6 cellular contexts compared by ENCODE assay signal in the genomic region with DNA sequence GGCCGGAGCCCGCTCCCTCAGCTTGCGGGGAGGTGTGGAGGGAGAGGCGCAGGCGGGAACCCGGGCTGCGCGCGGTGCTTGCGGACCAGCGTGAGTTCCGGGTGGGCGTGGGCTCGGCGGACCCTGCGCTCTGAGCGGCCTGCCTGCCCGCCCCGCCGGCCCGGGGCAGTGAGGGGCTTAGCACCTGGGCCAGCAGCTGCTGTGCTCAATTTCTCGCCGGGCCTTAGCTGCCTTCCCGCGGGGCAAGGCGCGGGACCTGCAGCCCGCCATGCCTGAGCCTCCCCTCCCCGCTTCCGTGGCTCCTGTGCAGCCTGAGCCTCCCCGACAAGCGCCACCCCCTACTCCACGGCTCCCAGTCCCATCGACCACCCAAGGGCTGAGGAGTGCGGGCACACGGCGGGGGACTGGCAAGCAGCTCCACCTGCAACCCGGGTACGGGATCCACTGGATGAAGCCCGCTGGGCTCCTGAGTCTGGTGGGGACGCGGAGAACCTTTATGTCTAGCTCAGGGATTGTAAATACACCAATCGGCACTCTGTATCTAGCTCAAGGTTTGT. TPM values are rescaled to one million over a fixed set of nuclear protein-coding genes. Genes with fewer than 3 reads are reported as not detected.
DNase-seq lines count a peak whose midpoint lies in the region; ATAC-seq, FAIRE-seq and TF ChIP-seq lines count a peak whose summit lies in the region.
"Not testable (repeated sequence)": the region's sequence is repeated elsewhere in the genome, so short reads cannot be mapped to it uniquely, and the experiment has no call there.

No MANE protein-coding gene starts in this region.

- not testable (repeated sequence) for H3K27me3 Mint-ChIP-seq in CD4-positive, alpha-beta T cell; activated naive CD4-positive, alpha-beta T cell treated with anti-CD3 and anti-CD28 coated beads, Interleukin-2, amount 10 ng/mL, durations not matched to agents 7 days and 5 days

- H3K9ac ChIP-seq in K562 (ENCODE audit: insufficient read depth in 1 of 2, low read depth in 2 of 2, low read length in 2 of 2); kidney (ENCODE audit: low read length in 2 of 2): not testable (repeated sequence)

- TF ChIP-seq CTCF in CD4-positive, alpha-beta T cell (IDR thresholded peaks at IDR 0.05); K562 (IDR thresholded peaks at IDR 0.05 in 2 of 3, conservative IDR thresholded peaks at IDR 0.05 in 1 of 3; ENCODE audit: insufficient read depth in 2 of 3, low read depth in 1 of 3, low read length in 3 of 3); kidney (IDR thresholded peaks at IDR 0.05; ENCODE audit: borderline replicate concordance, extremely low read depth, insufficient read depth); testis (IDR thresholded peaks at IDR 0.05): not testable (repeated sequence)

- H3K36me3 Mint-ChIP-seq in CD4-positive, alpha-beta T cell (ENCODE audit: low read depth); activated naive CD4-positive, alpha-beta T cell treated with anti-CD3 and anti-CD28 coated beads, Interleukin-2, amount 10 ng/mL, durations not matched to agents 7 days and 5 days: not testable (repeated sequence)

- H2AFZ ChIP-seq in K562 (ENCODE audit: low read depth, low read length), result not testable (repeated sequence)

- H3K79me2 ChIP-seq in K562 (ENCODE audit: control insufficient read depth, insufficient read depth, low read length), result not testable (repeated sequence)

- intact Hi-C loops in CD4-positive, alpha-beta T cell (cut with DNase I, micrococcal nuclease); K562 (cut with micrococcal nuclease); kidney (cut with DNase I); posterior vena cava (cut with DNase I); testis (cut with DNase I; ENCODE audit: low total_unique reads): not testable (repeated sequence)

- not testable (repeated sequence) for H3K9me3 Mint-ChIP-seq in CD4-positive, alpha-beta T cell; activated naive CD4-positive, alpha-beta T cell treated with anti-CD3 and anti-CD28 coated beads, Interleukin-2, amount 10 ng/mL, durations not matched to agents 7 days and 5 days

- not testable (repeated sequence) for DNase-seq in CD4-positive, alpha-beta T cell; activated naive CD4-positive, alpha-beta T cell treated with anti-CD3 and anti-CD28 coated beads, Interleukin-2, amount 10 ng/mL, durations not matched to agents 7 days and 5 days; K562 (ENCODE audit: extremely low read depth in 1 of 4, low spot score in 3 of 4)
- DNase-seq in kidney (peak; percentile 78), posterior vena cava (ENCODE audit: low spot score) (peak; percentile 81), testis (peak; percentile 36)

- not testable (repeated sequence) for H3K9me3 ChIP-seq in CD4-positive, alpha-beta T cell (ENCODE audit: control insufficient read depth, low read length); K562 (replicated peaks; ENCODE audit: control insufficient read depth, insufficient read depth, low read depth, low read length); kidney (ENCODE audit: control insufficient read depth in 1 of 2, low read length in 2 of 2); testis

- not testable (repeated sequence) for TF ChIP-seq EP300 in K562 (IDR thresholded peaks at IDR 0.05; ENCODE audit: low read length)

- not testable (repeated sequence) for TF ChIP-seq POLR2A in K562 (conservative IDR thresholded peaks at IDR 0.05); testis (IDR thresholded peaks at IDR 0.05)

- WGBS in K562 (ENCODE audit: insufficient coverage, low coverage, missing lambda C conversion rate), result 96% methylated on average over 24 of the region's 43 CpGs
- 68% methylated on average over 40 of the region's 43 CpGs; no CpG with 5 or more reads in 1 of the 2 donors for WGBS in testis, 2 donors

- not testable (repeated sequence) for H3K4me3 Mint-ChIP-seq in CD4-positive, alpha-beta T cell; activated naive CD4-positive, alpha-beta T cell treated with anti-CD3 and anti-CD28 coated beads, Interleukin-2, amount 10 ng/mL, durations not matched to agents 7 days and 5 days

- H3K27me3 ChIP-seq in CD4-positive, alpha-beta T cell (ENCODE audit: control insufficient read depth, insufficient read depth, low read length); K562 (ENCODE audit: control insufficient read depth in 2 of 2, insufficient read depth in 2 of 2, low read length in 2 of 2); testis: not testable (repeated sequence)

- not testable (repeated sequence) for H4K20me1 ChIP-seq in K562 (replicated peaks; ENCODE audit: control insufficient read depth, insufficient read depth, low read length)

- peaks cover 0 to 19% of the 10 kb centered on the region in 2 experiments; a peak in 3 of 5 replicates for H3K4me1 ChIP-seq in K562 (replicated peaks in 1 of 2; ENCODE audit: control insufficient read depth in 2 of 2, insufficient read depth in 2 of 2, low read length in 2 of 2)
- H3K4me1 ChIP-seq in kidney (ENCODE audit: control insufficient read depth in 1 of 2, insufficient read depth in 1 of 2, low read depth in 1 of 2, low read length in 2 of 2); testis: not testable (repeated sequence)

- not testable (repeated sequence) for FAIRE-seq in K562 (lab: Jason Lieb, UNC); kidney (lab: Jason Lieb, UNC)

- not testable (repeated sequence) for H3K4me2 ChIP-seq in K562 (ENCODE audit: insufficient read depth, low read length)

- BruUV-seq in K562 (replicated peaks; lab: Mats Ljungman, UMichigan), result not testable (repeated sequence)

- H3K27ac Mint-ChIP-seq in CD4-positive, alpha-beta T cell, result peak overlapping the region; percentile 72
- H3K27ac Mint-ChIP-seq in activated naive CD4-positive, alpha-beta T cell treated with anti-CD3 and anti-CD28 coated beads, Interleukin-2, amount 10 ng/mL, durations not matched to agents 7 days and 5 days, result peak overlapping the region; percentile 28

- peaks cover 20% of the 10 kb centered on the region for H3K4me1 Mint-ChIP-seq in CD4-positive, alpha-beta T cell (ENCODE audit: low read depth)
- H3K4me1 Mint-ChIP-seq in activated naive CD4-positive, alpha-beta T cell treated with anti-CD3 and anti-CD28 coated beads, Interleukin-2, amount 10 ng/mL, durations not matched to agents 7 days and 5 days, result peaks cover 13% of the 10 kb centered on the region

- not testable (repeated sequence) for H3K27ac ChIP-seq in CD4-positive, alpha-beta T cell (ENCODE audit: low read depth, low read length); K562 (ENCODE audit: extremely low read depth, low read depth, low read length); kidney (ENCODE audit: low read depth in 2 of 2, low read length in 2 of 2); testis

- CTCF ChIA-PET in CD4-positive, alpha-beta T cell (lab: Charles Lee), result interaction anchor here (1.1 kb wide), 1 partner anchor 25 kb away, joined by 3 read pairs; the partner anchor contains the start of gene USP16
- CTCF ChIA-PET in activated naive CD4-positive, alpha-beta T cell treated with anti-CD3 and anti-CD28 coated beads, Interleukin-2, amount 10 ng/mL, durations not matched to agents 7 days and 5 days (lab: Charles Lee); K562 (lab: Yijun Ruan, JAX; ENCODE audit: low intra/inter-chr PET ratio): not testable (repeated sequence)

- not testable (repeated sequence) for TF ChIP-seq RAD21 in K562 (CRISPR knock-in tag; conservative IDR thresholded peaks at IDR 0.05 in 1 of 2, IDR thresholded peaks at IDR 0.05 in 1 of 2)

- H3K9me1 ChIP-seq in K562 (ENCODE audit: control insufficient read depth, insufficient read depth, low read length), result not testable (repeated sequence)

- not testable (repeated sequence) for H3K36me3 ChIP-seq in K562 (ENCODE audit: control insufficient read depth, insufficient read depth, low read length); kidney (ENCODE audit: control insufficient read depth in 1 of 2, insufficient read depth in 2 of 2, low read length in 2 of 2); testis (ENCODE audit: low read depth, missing control alignments)

- not testable (repeated sequence) for ATAC-seq in CD4-positive, alpha-beta T cell (ENCODE audit: poor library complexity); K562

- in situ Hi-C loops in K562 (cut with MboI), result not testable (repeated sequence)

- H3K4me3 ChIP-seq in K562; kidney (ENCODE audit: low read length in 2 of 2): not testable (repeated sequence)
- peak overlapping the region; percentile 31 to 40 for H3K4me3 ChIP-seq in testis

- POLR2A ChIA-PET in CD4-positive, alpha-beta T cell (lab: Charles Lee), result interaction anchor here (7.9 kb wide), 1 partner anchor 23 kb away, joined by 479 read pairs; the partner anchor contains the start of genes RWDD2B and USP16
- POLR2A ChIA-PET in K562 (lab: Yijun Ruan, JAX), result interaction anchor here (0.6 to 1.8 kb wide), 3 partner anchors 21 to 493 kb away, joined by 3 to 9 read pairs (median 5); partner anchors contain the start of gene USP16

RNA-seq across cellular contexts. Expression of gene LTN1, which starts 7.5 kb away (rescaled TPM):
- 10 to 100 TPM; 23.6 to 24.3 TPM for total RNA-seq in CD4-positive, alpha-beta T cell
- total RNA-seq in K562 (2011; cell fraction: chromatin; rRNA removed; ENCODE audit: low replicate concordance), result 58.0 and 146 TPM in 2 replicates
- total RNA-seq in K562 (2011; cell fraction: nucleolus; rRNA removed), result 29.2 and 30.5 TPM in 2 replicates
- 45.7 and 48.4 TPM in 2 replicates for total RNA-seq in K562 (2011; cell fraction: nucleoplasm; rRNA removed)
- total RNA-seq in K562 (2014; rRNA removed) (19.1 and 19.8 TPM in 2 replicates), K562 (2014; rRNA removed; fragmentation: Illumina TruSeq; extraction: Trizol) (49.6 and 60.7 TPM in 2 replicates), K562 (2015; rRNA removed; fragmentation: Illumina TruSeq; extraction: Trizol) (39.0 and 40.7 TPM in 2 replicates), K562 (2021) (32.8 and 37.1 TPM in 2 replicates), kidney (25.0 TPM), posterior vena cava (10 to 100 TPM; 22.2 to 26.4 TPM), testis (10 to 100 TPM; 34.1 to 47.2 TPM)
- polyA plus RNA-seq in K562 (2011; rRNA removed) (21.8 and 28.7 TPM in 2 replicates), K562 (2014; fragmentation: Illumina TruSeq; extraction: Trizol) (23.0 and 29.1 TPM in 2 replicates), K562 (2014; fragmentation: Nextera tagmentation; extraction: Ambion mirVana) (10 to 100 TPM; 16.6 to 21.8 TPM), K562 (2014; rRNA removed) (14.6 and 15.7 TPM in 2 replicates), kidney (ENCODE audit: insufficient read depth, low read depth, low replicate concordance) (3.6 TPM), testis (ENCODE audit: insufficient read depth, low read depth, low replicate concordance) (22.1 TPM)
- polyA plus RNA-seq in K562 (2011; cell fraction: cytosol; rRNA removed), result 4.6 and 9.6 TPM in 2 replicates
- polyA plus RNA-seq in K562 (2011; cell fraction: nucleus; rRNA removed), result 23.9 and 25.3 TPM in 2 replicates
- polyA plus RNA-seq in K562 (2012), result 15.2 and 15.3 TPM in 2 replicates
- polyA minus RNA-seq in K562 (2011; rRNA and poly(A)+ RNA removed), result 93.4 and 105 TPM in 2 replicates
- polyA minus RNA-seq in K562 (2011; cell fraction: cytosol; rRNA and poly(A)+ RNA removed), result 25.1 and 34.2 TPM in 2 replicates
- polyA minus RNA-seq in K562 (2011; cell fraction: nucleus; rRNA and poly(A)+ RNA removed), result 40.7 and 88.4 TPM in 2 replicates

RNA-seq across cellular contexts. Expression of gene RWDD2B, which starts 18.9 kb away (rescaled TPM):
- total RNA-seq in CD4-positive, alpha-beta T cell, result 1 to 10 TPM; 1.4 TPM
- total RNA-seq in K562 (2011; cell fraction: chromatin; rRNA removed; ENCODE audit: low replicate concordance), result 8.6 and 12.2 TPM in 2 replicates
- 2.1 and 2.7 TPM in 2 replicates for total RNA-seq in K562 (2011; cell fraction: nucleolus; rRNA removed)
- 4.9 and 5.9 TPM in 2 replicates for total RNA-seq in K562 (2011; cell fraction: nucleoplasm; rRNA removed)
- total RNA-seq in K562 (2014; rRNA removed) (4.6 and 6.4 TPM in 2 replicates), K562 (2014; rRNA removed; fragmentation: Illumina TruSeq; extraction: Trizol) (11.5 and 13.8 TPM in 2 replicates), K562 (2015; rRNA removed; fragmentation: Illumina TruSeq; extraction: Trizol) (8.4 and 8.6 TPM in 2 replicates), K562 (2021) (9.8 and 10.3 TPM in 2 replicates), kidney (16.0 TPM), posterior vena cava (10 to 100 TPM; 16.2 to 17.2 TPM), testis (10 to 100 TPM; 10.3 to 19.5 TPM)
- polyA plus RNA-seq in K562 (2011; rRNA removed) (14.4 and 23.7 TPM in 2 replicates), K562 (2014; fragmentation: Illumina TruSeq; extraction: Trizol) (12.5 and 13.8 TPM in 2 replicates), K562 (2014; fragmentation: Nextera tagmentation; extraction: Ambion mirVana) (10 to 100 TPM; 27.9 to 31.8 TPM), K562 (2014; rRNA removed) (12.3 and 14.7 TPM in 2 replicates), kidney (ENCODE audit: insufficient read depth, low read depth, low replicate concordance) (24.0 TPM), testis (ENCODE audit: insufficient read depth, low read depth, low replicate concordance) (36.4 TPM)
- polyA plus RNA-seq in K562 (2011; cell fraction: cytosol; rRNA removed), result 5.7 and 7.0 TPM in 2 replicates
- 7.0 and 7.6 TPM in 2 replicates for polyA plus RNA-seq in K562 (2011; cell fraction: nucleus; rRNA removed)
- polyA plus RNA-seq in K562 (2012), result 9.3 and 11.4 TPM in 2 replicates
- 9.6 and 11.0 TPM in 2 replicates for polyA minus RNA-seq in K562 (2011; rRNA and poly(A)+ RNA removed)
- 4.7 and 5.4 TPM in 2 replicates for polyA minus RNA-seq in K562 (2011; cell fraction: cytosol; rRNA and poly(A)+ RNA removed)
- 3.2 and 5.3 TPM in 2 replicates for polyA minus RNA-seq in K562 (2011; cell fraction: nucleus; rRNA and poly(A)+ RNA removed)

RNA-seq across cellular contexts. Expression of gene USP16, which starts 24.3 kb away (rescaled TPM):
- total RNA-seq in CD4-positive, alpha-beta T cell, result 10 to 100 TPM; 79.7 to 81.7 TPM
- 13.6 and 77.0 TPM in 2 replicates for total RNA-seq in K562 (2011; cell fraction: chromatin; rRNA removed; ENCODE audit: low replicate concordance)
- total RNA-seq in K562 (2011; cell fraction: nucleolus; rRNA removed), result 7.8 and 12.0 TPM in 2 replicates
- total RNA-seq in K562 (2011; cell fraction: nucleoplasm; rRNA removed), result 20.5 and 24.4 TPM in 2 replicates
- 38.4 and 39.1 TPM in 2 replicates for total RNA-seq in K562 (2014; rRNA removed)
- total RNA-seq in K562 (2014; rRNA removed; fragmentation: Illumina TruSeq; extraction: Trizol), result 90.9 and 106 TPM in 2 replicates
- total RNA-seq in K562 (2015; rRNA removed; fragmentation: Illumina TruSeq; extraction: Trizol), result 77.4 and 85.7 TPM in 2 replicates
- total RNA-seq in K562 (2021), result 49.9 and 50.4 TPM in 2 replicates
- polyA plus RNA-seq in K562 (2011; rRNA removed), result 37.6 and 45.5 TPM in 2 replicates
- 4.2 and 10.4 TPM in 2 replicates for polyA plus RNA-seq in K562 (2011; cell fraction: cytosol; rRNA removed)
- 20.2 and 31.1 TPM in 2 replicates for polyA plus RNA-seq in K562 (2011; cell fraction: nucleus; rRNA removed)
- 40.9 and 45.1 TPM in 2 replicates for polyA plus RNA-seq in K562 (2012)
- polyA plus RNA-seq in K562 (2014; fragmentation: Illumina TruSeq; extraction: Trizol), result 60.7 and 65.1 TPM in 2 replicates
- 10 to 100 TPM; 62.8 to 67.4 TPM for polyA plus RNA-seq in K562 (2014; fragmentation: Nextera tagmentation; extraction: Ambion mirVana)
- 39.8 and 45.4 TPM in 2 replicates for polyA plus RNA-seq in K562 (2014; rRNA removed)
- polyA minus RNA-seq in K562 (2011; rRNA and poly(A)+ RNA removed), result 37.3 and 44.1 TPM in 2 replicates
- polyA minus RNA-seq in K562 (2011; cell fraction: cytosol; rRNA and poly(A)+ RNA removed), result 13.3 and 13.7 TPM in 2 replicates
- polyA minus RNA-seq in K562 (2011; cell fraction: nucleus; rRNA and poly(A)+ RNA removed), result 11.2 and 21.8 TPM in 2 replicates
- total RNA-seq in kidney, result 35.8 TPM
- polyA plus RNA-seq in kidney (ENCODE audit: insufficient read depth, low read depth, low replicate concordance), result 17.8 TPM
- 10 to 100 TPM; 34.7 to 43.4 TPM for total RNA-seq in posterior vena cava
- 10 to 100 TPM; 33.2 to 37.9 TPM for total RNA-seq in testis
- polyA plus RNA-seq in testis (ENCODE audit: insufficient read depth, low read depth, low replicate concordance), result 17.9 TPM
